ENCODE assay signal across 1 cellular context in genomic region chr4:159593157-159593556, GRCh38.
TF ChIP-seq lines count a peak whose summit lies in the region.

No MANE protein-coding gene starts in this region.

TF ChIP-seq in WTC11, 78 proteins besides CTCF, POLR2A, EP300 and RAD21 (continued from another document):
- no peak for TF ChIP-seq SMAD3 (CRISPR knock-in tag; IDR thresholded peaks at IDR 0.05; ENCODE audit: borderline replicate concordance)
